Comparison of ENCODE assay signal across 25 cellular contexts in genomic region chr20:62563561-62563960, GRCh38.
"Had no signal": no experiment of that assay in that cellular context is flagged by ENCODE, and none has a peak within 500 bp of the region (broad histone marks: within the 10 kb centered on the region; RNA-seq: fewer than 3 reads in every experiment).

No MANE protein-coding gene starts in this region.

- DNase-seq: cerebellar nuclear complex; cortex of kidney; effector memory CD8-positive, alpha-beta T cell; erythroblast; esophagus squamous epithelium; foreskin melanocyte; kidney; naive B cell; right lobe of liver; stimulated activated CD4-positive, alpha-beta T cell treated with anti-CD3 and anti-CD28 coated beads, Interleukin-12 subunit alpha, Interleukin-12 subunit beta, amount 100 ng/mL, for 4 hours; stimulated activated CD4-positive, alpha-beta T cell treated with anti-CD3 and anti-CD28 coated beads, Interleukin-1b, Interleukin-23, amount 100 ng/mL, for 48 hours; stimulated activated CD4-positive, alpha-beta T cell treated with anti-CD3 and anti-CD28 coated beads, Interleukin-4, amount 100 ng/mL, for 1 hour; stimulated activated CD8-positive, alpha-beta memory T cell treated with anti-CD3 and anti-CD28 coated beads, Interleukin-4, amount 100 ng/mL, for 48 hours; stimulated activated naive CD4-positive, alpha-beta T cell; stimulated activated naive CD8-positive, alpha-beta T cell treated with anti-CD3 and anti-CD28 coated beads, Interleukin-15, amount 100 ng/mL, for 72 hours; transverse colon; upper lobe of right lung had no signal

- H3K4me3 ChIP-seq: esophagus squamous epithelium, hepatocyte, lung, prostate gland, right lobe of liver, smooth muscle cell, suprapubic skin, transverse colon, upper lobe of right lung, vagina had no signal

- H3K4me1 ChIP-seq: esophagus squamous epithelium, prostate gland, right lobe of liver, suprapubic skin, upper lobe of right lung, vagina had no signal

- ATAC-seq: effector memory CD8-positive, alpha-beta T cell; natural killer cell treated with Interleukin-12 subunit alpha and Interleukin-12 subunit beta and Interleukin-15 and Interleukin-18, amount 100 ng/mL, for 72 hours; right lobe of liver; stimulated activated naive CD8-positive, alpha-beta T cell treated with anti-CD3 and anti-CD28 coated beads, Interleukin-15, amount 100 ng/mL, for 72 hours; upper lobe of right lung had no signal

- H3K4me2 ChIP-seq: hepatocyte, smooth muscle cell had no signal

- H3K9me3 ChIP-seq: esophagus squamous epithelium, prostate gland, right lobe of liver, suprapubic skin, transverse colon, upper lobe of right lung, vagina had no signal

- H3K79me2 ChIP-seq: hepatocyte had no signal

- H2AFZ ChIP-seq: hepatocyte had no signal

- H3K27me3 ChIP-seq: hepatocyte, right lobe of liver, vagina had no signal

- H3K36me3 ChIP-seq: esophagus squamous epithelium, prostate gland, right lobe of liver, suprapubic skin, transverse colon, upper lobe of right lung, vagina had no signal

- FAIRE-seq: endometrium, kidney had no signal

- H3K27ac ChIP-seq: esophagus squamous epithelium, hepatocyte, prostate gland, right lobe of liver, suprapubic skin, transverse colon, upper lobe of right lung, vagina had no signal
